In genomic region chr1:204080163-204080903, GRCh38 we compare ENCODE assay signal across 8 cellular contexts. TPM values are rescaled to one million over a fixed set of nuclear protein-coding genes. Genes with fewer than 3 reads are reported as not detected.
DNase-seq lines count a peak whose midpoint lies in the region; ATAC-seq, FAIRE-seq and TF ChIP-seq lines count a peak whose summit lies in the region.

No MANE protein-coding gene starts in this region.

- intact Hi-C loops in K562 (cut with micrococcal nuclease): no loop called here
- intact Hi-C loops in stomach (cut with DNase I; ENCODE audit: low total_unique reads): no loop called here

- H3K36me3 ChIP-seq in K562 (ENCODE audit: control insufficient read depth, insufficient read depth, low read length) (no peaks in the 10 kb centered on the region), stomach (no peaks in the 10 kb centered on the region), MM.1S (replicated peaks; ENCODE audit: insufficient read depth, low read length) (no peaks in the 10 kb centered on the region)

- H3K4me3 Mint-ChIP-seq in immature natural killer cell: peak overlapping the region in 3 of 5 donors; percentile 10 to 69 (median 64)

- CTCF ChIA-PET in K562 (lab: Yijun Ruan, JAX; ENCODE audit: low intra/inter-chr PET ratio): no interaction called here

- H3K27ac ChIP-seq in K562 (ENCODE audit: extremely low read depth, low read depth, low read length) (no peak overlapping the region), stomach (peak overlapping the region; percentile 76 to 92 (median 82)), MM.1S (ENCODE audit: low read length) (no peak overlapping the region)

- H2AFZ ChIP-seq in K562 (ENCODE audit: low read depth, low read length): no peak overlapping the region
- H2AFZ ChIP-seq in MM.1S (ENCODE audit: low read length): no peak overlapping the region

- TF ChIP-seq POLR2A in K562 (conservative IDR thresholded peaks at IDR 0.05) (no peak), stomach (IDR thresholded peaks at IDR 0.05) (no peak)

- TF ChIP-seq CTCF in D721Med (IDR thresholded peaks at IDR 0.05; ENCODE audit: insufficient read depth, missing control alignments) (no peak), K562 (IDR thresholded peaks at IDR 0.05 in 2 of 3, conservative IDR thresholded peaks at IDR 0.05 in 1 of 3; ENCODE audit: insufficient read depth in 2 of 3, low read depth in 1 of 3, low read length in 3 of 3) (no peak), stomach (IDR thresholded peaks at IDR 0.05) (no peak), MM.1S (IDR thresholded peaks at IDR 0.05; ENCODE audit: low read length) (no peak)

- no peaks in the 10 kb centered on the region for H3F3A ChIP-seq in MM.1S (ENCODE audit: insufficient read depth, low read length)

- H3K9me3 Mint-ChIP-seq in immature natural killer cell: no peaks in the 10 kb centered on the region

- H4K20me1 ChIP-seq in K562 (replicated peaks; ENCODE audit: control insufficient read depth, insufficient read depth, low read length) (peaks cover 6% of the 10 kb centered on the region; the same call in 1 of the 2 replicates), MM.1S (ENCODE audit: insufficient read depth, low read length) (no peaks in the 10 kb centered on the region)

- in situ Hi-C loops in K562 (cut with MboI): no loop called here

- H3K4me2 ChIP-seq in K562 (ENCODE audit: insufficient read depth, low read length): no peak overlapping the region
- no peak overlapping the region for H3K4me2 ChIP-seq in MM.1S (ENCODE audit: low read depth, low read length)

- H3K4me1 Mint-ChIP-seq in immature natural killer cell: peaks cover 41 to 71% of the 10 kb centered on the region in 2 donors

- FAIRE-seq in D721Med (lab: Jason Lieb, UNC) (no peak), K562 (lab: Jason Lieb, UNC) (no peak)

- H3K79me2 ChIP-seq in K562 (ENCODE audit: control insufficient read depth, insufficient read depth, low read length): no peaks in the 10 kb centered on the region
- H3K79me2 ChIP-seq in MM.1S (ENCODE audit: low read length): no peaks in the 10 kb centered on the region

- H3K4me1 ChIP-seq in K562 (replicated peaks in 1 of 2; ENCODE audit: control insufficient read depth in 2 of 2, insufficient read depth in 2 of 2, low read length in 2 of 2) (peaks cover 0 to 4% of the 10 kb centered on the region in 2 experiments; a peak in 1 of 5 replicates), stomach (peaks cover 65 to 100% (median 95%) of the 10 kb centered on the region in 4 donors), MM.1S (ENCODE audit: low read length) (0 out of 2 replicates have a peak, but pooled peaks cover 5% of the 10 kb centered on the region)

- no peak overlapping the region for H3K27ac Mint-ChIP-seq in immature natural killer cell

- H3K4me3 ChIP-seq in K562 (no peak overlapping the region), stomach (no peak overlapping the region), MM.1S (ENCODE audit: low read length) (no peak overlapping the region)

- H3K9ac ChIP-seq in K562 (ENCODE audit: insufficient read depth in 1 of 2, low read depth in 2 of 2, low read length in 2 of 2): no peak overlapping the region
- H3K9ac ChIP-seq in MM.1S (ENCODE audit: low read length): no peak overlapping the region

- ATAC-seq in K562 (peak; percentile 81), GM18517 (IDR thresholded peaks at IDR 0.05; ENCODE audit: unreplicated experiment) (no peak)

- no peak for TF ChIP-seq EP300 in K562 (IDR thresholded peaks at IDR 0.05; ENCODE audit: low read length)
- no peak for TF ChIP-seq EP300 in stomach (IDR thresholded peaks at IDR 0.05)

- H3K9me2 ChIP-seq in MM.1S (replicated peaks; ENCODE audit: insufficient read depth, low read length): no peaks in the 10 kb centered on the region

- POLR2A ChIA-PET in K562 (lab: Yijun Ruan, JAX): interaction anchor here (0.7 to 1.5 kb wide), 4 partner anchors 13 to 842 kb away, joined by 3 to 5 read pairs (median 4); no protein-coding TSS in a partner anchor

- no peak for TF ChIP-seq RAD21 in K562 (CRISPR knock-in tag; conservative IDR thresholded peaks at IDR 0.05 in 1 of 2, IDR thresholded peaks at IDR 0.05 in 1 of 2)

- H3K27me3 Mint-ChIP-seq in immature natural killer cell (ENCODE audit: low read depth in 3 of 3): peaks cover 0 to 2% (median 0%) of the 10 kb centered on the region in 3 donors

- no TSS peak for BruUV-seq in K562 (replicated peaks; lab: Mats Ljungman, UMichigan)

- H3K27me3 ChIP-seq in K562 (ENCODE audit: control insufficient read depth in 2 of 2, insufficient read depth in 2 of 2, low read length in 2 of 2) (peaks cover 12 to 70% of the 10 kb centered on the region in 2 experiments; a peak in 4 of 5 replicates), stomach (peaks cover 0 to 24% (median 0%) of the 10 kb centered on the region in 3 donors), MM.1S (replicated peaks; ENCODE audit: insufficient read depth, low read length) (0 out of 2 replicates have a peak, but pooled peaks cover 3% of the 10 kb centered on the region)

- H3K9me3 ChIP-seq in K562 (replicated peaks; ENCODE audit: control insufficient read depth, insufficient read depth, low read depth, low read length) (no peaks in the 10 kb centered on the region), stomach (no peaks in the 10 kb centered on the region), MM.1S (replicated peaks; ENCODE audit: insufficient read depth, low read length) (no peaks in the 10 kb centered on the region)

- 8% methylated on average over 7 of the region's 8 CpGs for WGBS in K562 (ENCODE audit: insufficient coverage, low coverage, missing lambda C conversion rate)
- WGBS in stomach, 5 donors: 17 to 33% (median 21%) methylated on average over 4 to 8 of the region's 8 CpGs

- H3K9me1 ChIP-seq in K562 (ENCODE audit: control insufficient read depth, insufficient read depth, low read length): no peaks in the 10 kb centered on the region

- peaks cover 0 to 4% (median 0%) of the 10 kb centered on the region in 3 donors for H3K36me3 Mint-ChIP-seq in immature natural killer cell

- DNase-seq in D721Med (ENCODE audit: insufficient read length, low spot score) (peak; percentile 99), NCI-H1436 treated with DMSO at 0.1 percent for 48 hours (lab: John Stamatoyannopoulos, UW) (peak; percentile 72), K562 (ENCODE audit: extremely low read depth in 1 of 4, low spot score in 3 of 4) (peak; percentile 60 to 77 (median 71)), immature natural killer cell (no peak), stomach (peak; percentile 94), MM.1S (no peak)
- no peak for DNase-seq in stimulated activated CD8-positive, alpha-beta memory T cell treated with anti-CD3 and anti-CD28 coated beads, Interleukin-4, amount 100 ng/mL, for 48 hours

TF ChIP-seq in K562, 482 proteins besides CTCF, POLR2A, EP300 and RAD21:
- TF ChIP-seq ZBTB7A (IDR thresholded peaks at IDR 0.05; ENCODE audit: borderline replicate concordance, control insufficient read depth, low read depth, low read length): peak; percentile 23; the same call in 1 of the 2 replicates
- 0 out of 4 replicates have a peak, but pooled peaks of 1 of the 2 experiments have one; percentile 26 for TF ChIP-seq MAZ (CRISPR knock-in tag; conservative IDR thresholded peaks at IDR 0.05 in 1 of 2, IDR thresholded peaks at IDR 0.05 in 1 of 2)
- no peak for TF ChIP-seq HDAC1 (IDR thresholded peaks at IDR 0.05)
- no peak for TF ChIP-seq WHSC1 (IDR thresholded peaks at IDR 0.05; ENCODE audit: low read length)
- TF ChIP-seq CBFA2T2 (conservative IDR thresholded peaks at IDR 0.05): no peak
- TF ChIP-seq ZNF444 (CRISPR knock-in tag; IDR thresholded peaks at IDR 0.05): 0 out of 2 replicates have a peak, but pooled peaks have one; percentile 40
- TF ChIP-seq ARID1B (IDR thresholded peaks at IDR 0.05): no peak
- no peak for TF ChIP-seq ZNF3 (CRISPR knock-in tag; IDR thresholded peaks at IDR 0.05)
- no peak for TF ChIP-seq NELFE (IDR thresholded peaks at IDR 0.05; ENCODE audit: insufficient read depth, insufficient read length)
- TF ChIP-seq, protein P1, sequence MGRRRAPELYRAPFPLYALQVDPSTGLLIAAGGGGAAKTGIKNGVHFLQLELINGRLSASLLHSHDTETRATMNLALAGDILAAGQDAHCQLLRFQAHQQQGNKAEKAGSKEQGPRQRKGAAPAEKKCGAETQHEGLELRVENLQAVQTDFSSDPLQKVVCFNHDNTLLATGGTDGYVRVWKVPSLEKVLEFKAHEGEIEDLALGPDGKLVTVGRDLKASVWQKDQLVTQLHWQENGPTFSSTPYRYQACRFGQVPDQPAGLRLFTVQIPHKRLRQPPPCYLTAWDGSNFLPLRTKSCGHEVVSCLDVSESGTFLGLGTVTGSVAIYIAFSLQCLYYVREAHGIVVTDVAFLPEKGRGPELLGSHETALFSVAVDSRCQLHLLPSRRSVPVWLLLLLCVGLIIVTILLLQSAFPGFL (CRISPR knock-in tag; IDR thresholded peaks at IDR 0.05): no peak

RNA-seq across cellular contexts. Expression of gene SOX13, which starts 7.4 kb away (rescaled TPM):
- total RNA-seq in K562 (2011; cell fraction: chromatin; rRNA removed; ENCODE audit: low replicate concordance): 0.12 TPM in 1 of 2 replicates, not detected in the other
- total RNA-seq in K562 (2011; cell fraction: nucleolus; rRNA removed): 0.13 TPM in 1 of 2 replicates, not detected in the other
- not detected in 2 replicates for total RNA-seq in K562 (2011; cell fraction: nucleoplasm; rRNA removed)
- not detected in 2 replicates for total RNA-seq in K562 (2014; rRNA removed)
- not detected in 2 replicates for total RNA-seq in K562 (2014; rRNA removed; fragmentation: Illumina TruSeq; extraction: Trizol)
- total RNA-seq in K562 (2015; rRNA removed; fragmentation: Illumina TruSeq; extraction: Trizol): not detected in 2 replicates
- total RNA-seq in K562 (2021): 0.25 and 0.35 TPM in 2 replicates
- 0.06 and 0.11 TPM in 2 replicates for polyA plus RNA-seq in K562 (2011; rRNA removed)
- polyA plus RNA-seq in K562 (2011; cell fraction: cytosol; rRNA removed): 0.10 and 0.16 TPM in 2 replicates
- 0.13 and 0.31 TPM in 2 replicates for polyA plus RNA-seq in K562 (2011; cell fraction: nucleus; rRNA removed)
- polyA plus RNA-seq in K562 (2012): 0.08 and 0.32 TPM in 2 replicates
- 0.03 TPM in 1 of 2 replicates, not detected in the other for polyA plus RNA-seq in K562 (2014; fragmentation: Illumina TruSeq; extraction: Trizol)
- polyA plus RNA-seq in K562 (2014; fragmentation: Nextera tagmentation; extraction: Ambion mirVana): not detected
- polyA plus RNA-seq in K562 (2014; rRNA removed): 0.07 TPM in 1 of 2 replicates, not detected in the other
- polyA minus RNA-seq in K562 (2011; rRNA and poly(A)+ RNA removed): 0.11 and 0.21 TPM in 2 replicates
- polyA minus RNA-seq in K562 (2011; cell fraction: cytosol; rRNA and poly(A)+ RNA removed): 2.0 TPM in 1 of 2 replicates, not detected in the other
- polyA minus RNA-seq in K562 (2011; cell fraction: nucleus; rRNA and poly(A)+ RNA removed): under 0.01 and 0.11 TPM in 2 replicates
- 1 to 10 TPM in 2 of 3 donors, under 1 TPM in 1; 0.54 to 6.6 (median 2.2) TPM for polyA plus RNA-seq in immature natural killer cell
- total RNA-seq in stomach: 10 to 100 TPM; 10.5 to 42.6 (median 11.9) TPM
- polyA plus RNA-seq in stomach: 1 to 10 TPM; 4.1 to 7.3 (median 7.2) TPM

Comparison
In these comparisons a context has a peak if more than half of its experiments do, and no peak if none do; other contexts are left out.
1. DNase-seq: peak in D721Med (single experiment), NCI-H1436 treated with DMSO at 0.1 percent for 48 hours (single experiment), K562 (4 of 4) and stomach (single experiment); none in immature natural killer cell (0 of 3), stimulated activated CD8-positive, alpha-beta memory T cell treated with anti-CD3 and anti-CD28 coated beads, Interleukin-4, amount 100 ng/mL, for 48 hours (single experiment) and MM.1S (single experiment).
2. H3K27ac ChIP-seq: peak in stomach (5 of 5); none in K562 (single experiment) and MM.1S (single experiment).